In the genomic region with DNA sequence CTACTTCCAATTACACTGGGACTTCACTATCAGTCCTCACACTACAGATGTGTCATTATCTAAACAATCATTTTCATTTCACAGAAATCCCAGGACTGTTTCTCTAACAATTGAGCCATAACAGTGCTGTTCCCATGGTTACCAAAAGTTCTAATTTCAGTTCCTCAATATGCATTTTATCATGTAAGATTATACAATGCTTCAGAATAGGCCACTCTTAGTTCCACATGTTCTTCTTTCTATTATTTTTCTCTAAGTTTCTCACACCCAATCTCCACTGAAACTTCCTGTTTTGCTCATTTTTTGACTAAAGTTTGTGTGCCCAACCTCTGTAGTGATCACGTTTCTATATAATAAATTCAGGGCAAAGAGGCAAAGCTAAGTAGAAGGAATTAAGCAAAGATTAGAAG, we compare ENCODE assay signal across 9 cellular contexts.
DNase-seq lines count a peak whose midpoint lies in the region; ATAC-seq, FAIRE-seq and TF ChIP-seq lines count a peak whose summit lies in the region.
"Had no signal": no experiment of that assay in that cellular context is flagged by ENCODE, and none has a peak within 500 bp of the region (broad histone marks: within the 10 kb centered on the region; RNA-seq: fewer than 3 reads in every experiment).

No MANE protein-coding gene starts in this region.

- peak overlapping the region; percentile 17 for H3K9ac ChIP-seq in endothelial cell of umbilical vein (replicated peaks; ENCODE audit: extremely low read depth, insufficient read depth, low read length)

- CTCF ChIA-PET in endothelial cell of umbilical vein (lab: Charles Lee), result no interaction called here

- H3K4me3 ChIP-seq in endothelial cell of umbilical vein (replicated peaks in 1 of 3; ENCODE audit: insufficient read depth in 1 of 3, low read depth in 1 of 3, low read length in 3 of 3) (no peak overlapping the region), thoracic aorta (no peak overlapping the region)

- DNase-seq in EH (ENCODE audit: low read depth) (peak; percentile 82), endothelial cell of umbilical vein (ENCODE audit: low read depth, low spot score) (peak; percentile 93), thoracic aorta (ENCODE audit: low spot score) (no peak), NCI-H774 (lab: John Stamatoyannopoulos, UW) (no peak)
- DNase-seq in activated CD4-positive, CD25-positive, alpha-beta regulatory T cell (lab: John Stamatoyannopoulos, UW), result no peak

- no peaks in the 10 kb centered on the region for H3K9me3 Mint-ChIP-seq in IgD-negative memory B cell

- H3K4me1 Mint-ChIP-seq in IgD-negative memory B cell, result peaks cover 19 to 28% (median 20%) of the 10 kb centered on the region in 3 donors

- H3K4me1 ChIP-seq in endothelial cell of umbilical vein (ENCODE audit: control insufficient read depth, extremely low read depth, insufficient read depth, low read length) (peaks cover 43% of the 10 kb centered on the region), thoracic aorta (ENCODE audit: control insufficient read depth in 1 of 2, low read depth in 2 of 2) (peaks cover 17 to 29% of the 10 kb centered on the region in 2 donors)

- H2AFZ ChIP-seq in endothelial cell of umbilical vein (ENCODE audit: low read depth, low read length), result no peak overlapping the region

- H3K27ac Mint-ChIP-seq in IgD-negative memory B cell, result peak overlapping the region; percentile 54 to 91 (median 72)

- H3K27me3 ChIP-seq in endothelial cell of umbilical vein (ENCODE audit: control insufficient read depth in 2 of 2, insufficient read depth in 2 of 2, low read length in 2 of 2) (no peaks in the 10 kb centered on the region), thoracic aorta (replicated peaks; ENCODE audit: insufficient read depth) (no peaks in the 10 kb centered on the region)

- H3K79me2 ChIP-seq in endothelial cell of umbilical vein (ENCODE audit: control insufficient read depth, insufficient read depth, low read length), result no peaks in the 10 kb centered on the region

- TF ChIP-seq POLR2A in endothelial cell of umbilical vein (IDR thresholded peaks at IDR 0.05; ENCODE audit: low read depth, low read length), result no peak

- FAIRE-seq in endothelial cell of umbilical vein (lab: Jason Lieb, UNC), result peak; percentile 46
- FAIRE-seq: H1 had no signal

- dilution Hi-C loops in endothelial cell of umbilical vein (cut with MboI; ENCODE audit: extremely low pct_ligation_motif_present, low sequenced_read_pairs), result no loop called here

- H3K4me2 ChIP-seq in endothelial cell of umbilical vein (ENCODE audit: insufficient read depth, low read length), result peak overlapping the region; percentile 27

- H3K36me3 Mint-ChIP-seq in IgD-negative memory B cell, result peaks cover 3% of the 10 kb centered on the region

- no peaks in the 10 kb centered on the region for H3K36me3 ChIP-seq in endothelial cell of umbilical vein (ENCODE audit: control insufficient read depth in 2 of 2, extremely low read depth in 1 of 2, insufficient read depth in 2 of 2, low read length in 2 of 2)
- no peaks in the 10 kb centered on the region for H3K36me3 ChIP-seq in thoracic aorta

- intact Hi-C loops in endothelial cell of umbilical vein (cut with micrococcal nuclease), result loop anchor here (1.0 to 10.0 kb wide), 3 partner anchors 14 to 112 kb away; no protein-coding TSS in a partner anchor

- H3K9me3 ChIP-seq in endothelial cell of umbilical vein (replicated peaks; ENCODE audit: control insufficient read depth, insufficient read depth, low read length) (no peaks in the 10 kb centered on the region), thoracic aorta (no peaks in the 10 kb centered on the region)

- peak; percentile 96 for ATAC-seq in GM21447 (IDR thresholded peaks at IDR 0.05; ENCODE audit: unreplicated experiment)
- ATAC-seq in thoracic aorta (ENCODE audit: insufficient number of reproducible peaks, low FRiP score, low read depth), result peak; percentile 45
- ATAC-seq in esophagus mucosa, result no peak

- H3K27ac ChIP-seq in endothelial cell of umbilical vein (ENCODE audit: insufficient read depth, low read depth, low read length), result peak overlapping the region; percentile 55
- H3K27ac ChIP-seq in thoracic aorta, result peak overlapping the region; percentile 16 to 63

- H3K4me3 Mint-ChIP-seq in IgD-negative memory B cell, result peak overlapping the region in 3 of 4 donors; percentile 4 to 46 (median 9)

- H3K27me3 Mint-ChIP-seq in IgD-negative memory B cell, result no peaks in the 10 kb centered on the region

- TF ChIP-seq CTCF in endothelial cell of umbilical vein (IDR thresholded peaks at IDR 0.05; ENCODE audit: extremely low read depth in 1 of 2, insufficient read depth in 1 of 2, low read depth in 1 of 2, low read length in 2 of 2) (no peak), thoracic aorta (IDR thresholded peaks at IDR 0.05) (no peak)

- H3K9me1 ChIP-seq in endothelial cell of umbilical vein (replicated peaks; ENCODE audit: control insufficient read depth, extremely low read depth, insufficient read depth, low read length), result no peaks in the 10 kb centered on the region

- no peaks in the 10 kb centered on the region for H4K20me1 ChIP-seq in endothelial cell of umbilical vein (replicated peaks; ENCODE audit: control insufficient read depth, extremely low read depth, insufficient read depth, low read length)

- no TSS peak for BruUV-seq in endothelial cell of umbilical vein (replicated peaks; lab: Mats Ljungman, UMichigan)

- POLR2A ChIA-PET in endothelial cell of umbilical vein (lab: Charles Lee), result no interaction called here

TF ChIP-seq in endothelial cell of umbilical vein, 7 proteins besides CTCF, POLR2A, EP300 and RAD21:
- TF ChIP-seq JUN (IDR thresholded peaks at IDR 0.05; ENCODE audit: borderline replicate concordance, insufficient read depth, insufficient read length, low read depth), result peak; percentile 78
- TF ChIP-seq POLR2AphosphoS5 (IDR thresholded peaks at IDR 0.05; ENCODE audit: insufficient read depth, low read depth, low read length), result no peak
- no peak for TF ChIP-seq GATA2 (IDR thresholded peaks at IDR 0.05; ENCODE audit: insufficient read depth, insufficient read length, low read depth, low read length)
- TF ChIP-seq MYC (IDR thresholded peaks at IDR 0.05; ENCODE audit: low read depth, low read length), result no peak
- peak; percentile 49 for TF ChIP-seq FOS (IDR thresholded peaks at IDR 0.05; ENCODE audit: borderline replicate concordance, insufficient read depth, low read length)
- TF ChIP-seq, protein P1, sequence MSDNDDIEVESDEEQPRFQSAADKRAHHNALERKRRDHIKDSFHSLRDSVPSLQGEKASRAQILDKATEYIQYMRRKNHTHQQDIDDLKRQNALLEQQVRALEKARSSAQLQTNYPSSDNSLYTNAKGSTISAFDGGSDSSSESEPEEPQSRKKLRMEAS (IDR thresholded peaks at IDR 0.05; ENCODE audit: insufficient read depth, insufficient read length), result no peak
- TF ChIP-seq EZH2 (IDR thresholded peaks at IDR 0.05; ENCODE audit: borderline replicate concordance, low read depth, low read length, severe bottlenecking), result no peak

Comparison
In these comparisons a context has a peak if more than half of its experiments do, and no peak if none do; other contexts are left out.
1. DNase-seq: peak in EH (single experiment) and endothelial cell of umbilical vein (single experiment); none in thoracic aorta (single experiment), NCI-H774 (single experiment) and activated CD4-positive, CD25-positive, alpha-beta regulatory T cell (0 of 4).